ENCODE assay signal across 8 cellular contexts in genomic region chr1:150187560-150187931, GRCh38. TPM values are rescaled to one million over a fixed set of nuclear protein-coding genes. Genes with fewer than 3 reads are reported as not detected.
DNase-seq lines count a peak whose midpoint lies in the region; ATAC-seq and TF ChIP-seq lines count a peak whose summit lies in the region.
"Had no signal": no experiment of that assay in that cellular context is flagged by ENCODE, and none has a peak within 500 bp of the region (broad histone marks: within the 10 kb centered on the region; RNA-seq: fewer than 3 reads in every experiment).

No MANE protein-coding gene starts in this region.

- peak overlapping the region; percentile 41 for H3K27ac Mint-ChIP-seq in activated CD4-positive, alpha-beta memory T cell treated with anti-CD3 and anti-CD28 coated beads, Interleukin-2, amount 10 ng/mL, durations not matched to agents 7 days and 5 days
- H3K27ac Mint-ChIP-seq in immature natural killer cell = peak overlapping the region; percentile 76 to 96 (median 90)
- peak overlapping the region; percentile 24 for H3K27ac Mint-ChIP-seq in stimulated activated effector memory CD8-positive, alpha-beta T cell treated with anti-CD3 and anti-CD28 coated beads, Interleukin-12 subunit alpha, Interleukin-12 subunit beta, amount 100 ng/mL, for 72 hours

- H2BK20ac ChIP-seq in IMR-90 (ENCODE audit: low read depth, low read length) = peak overlapping the region; percentile 65; the same call in 1 of the 2 replicates

- H4K20me1 ChIP-seq in IMR-90 (ENCODE audit: insufficient read depth, low read length) = no peaks in the 10 kb centered on the region

- BruUV-seq in IMR-90 (replicated peaks; lab: Mats Ljungman, UMichigan) = no TSS peak

- H3K36me3 Mint-ChIP-seq in activated CD4-positive, alpha-beta memory T cell treated with anti-CD3 and anti-CD28 coated beads, Interleukin-2, amount 10 ng/mL, durations not matched to agents 7 days and 5 days (ENCODE audit: low read depth) = no peaks in the 10 kb centered on the region
- no peaks in the 10 kb centered on the region for H3K36me3 Mint-ChIP-seq in immature natural killer cell
- H3K36me3 Mint-ChIP-seq in stimulated activated effector memory CD8-positive, alpha-beta T cell treated with anti-CD3 and anti-CD28 coated beads, Interleukin-12 subunit alpha, Interleukin-12 subunit beta, amount 100 ng/mL, for 72 hours = no peaks in the 10 kb centered on the region

- peak overlapping the region; percentile 50 for H2BK120ac ChIP-seq in IMR-90 (ENCODE audit: low read depth, low read length)

- no peak overlapping the region for H3K27ac ChIP-seq in IMR-90 (ENCODE audit: insufficient read depth, low read length)

- peak overlapping the region; percentile 73 for H2AFZ ChIP-seq in IMR-90 (replicated peaks; ENCODE audit: low read length, poor library complexity)

- no peaks in the 10 kb centered on the region for H3K9me3 Mint-ChIP-seq in activated CD4-positive, alpha-beta memory T cell treated with anti-CD3 and anti-CD28 coated beads, Interleukin-2, amount 10 ng/mL, durations not matched to agents 7 days and 5 days
- H3K9me3 Mint-ChIP-seq in immature natural killer cell = no peaks in the 10 kb centered on the region
- no peaks in the 10 kb centered on the region for H3K9me3 Mint-ChIP-seq in stimulated activated effector memory CD8-positive, alpha-beta T cell treated with anti-CD3 and anti-CD28 coated beads, Interleukin-12 subunit alpha, Interleukin-12 subunit beta, amount 100 ng/mL, for 72 hours

- H3K36me3 ChIP-seq in IMR-90 (ENCODE audit: control insufficient read depth, insufficient read depth, low read length) = no peaks in the 10 kb centered on the region

- intact Hi-C loops in IMR-90 (cut with micrococcal nuclease) = loop anchor here (1.0 kb wide), 1 partner anchor 225 kb away; no protein-coding TSS in a partner anchor

- H2AK9ac ChIP-seq in IMR-90 (replicated peaks; ENCODE audit: low read depth, low read length, poor library complexity) = no peak overlapping the region

- no peak overlapping the region for H4K5ac ChIP-seq in IMR-90 (ENCODE audit: low read depth, low read length)

- no peaks in the 10 kb centered on the region for H3K9me1 ChIP-seq in IMR-90 (ENCODE audit: insufficient read depth, low read length)

- H3K9me3 ChIP-seq in IMR-90 (ENCODE audit: control insufficient read depth, insufficient read depth, low read length) = no peaks in the 10 kb centered on the region

- H3K27me3 ChIP-seq in IMR-90 (ENCODE audit: control insufficient read depth, insufficient read depth, low read length) = no peaks in the 10 kb centered on the region

- H3K4me2 ChIP-seq in IMR-90 (ENCODE audit: low read depth, low read length) = no peak overlapping the region

- no peak overlapping the region for H3K56ac ChIP-seq in IMR-90 (ENCODE audit: extremely low read depth, insufficient read depth, low read length)

- no peak overlapping the region for H3K18ac ChIP-seq in IMR-90 (ENCODE audit: low read depth, low read length)

- H3K4me1 Mint-ChIP-seq in activated CD4-positive, alpha-beta memory T cell treated with anti-CD3 and anti-CD28 coated beads, Interleukin-2, amount 10 ng/mL, durations not matched to agents 7 days and 5 days = peaks cover 18% of the 10 kb centered on the region
- H3K4me1 Mint-ChIP-seq in immature natural killer cell = peaks cover 17 to 20% of the 10 kb centered on the region in 2 donors
- peaks cover 9% of the 10 kb centered on the region for H3K4me1 Mint-ChIP-seq in stimulated activated effector memory CD8-positive, alpha-beta T cell treated with anti-CD3 and anti-CD28 coated beads, Interleukin-12 subunit alpha, Interleukin-12 subunit beta, amount 100 ng/mL, for 72 hours

- peak overlapping the region; percentile 36; the same call in 1 of the 2 replicates for H3K4ac ChIP-seq in IMR-90 (ENCODE audit: low read depth, low read length)

- CTCF ChIA-PET in IMR-90 (lab: Yijun Ruan, JAX) = interaction anchor here (0.6 to 1.6 kb wide), 15 partner anchors 9 to 300 kb away, joined by 3 to 13 read pairs (median 4); partner anchors contain the start of gene VPS45
- CTCF ChIA-PET in activated CD4-positive, alpha-beta memory T cell treated with anti-CD3 and anti-CD28 coated beads, Interleukin-2, amount 10 ng/mL, durations not matched to agents 7 days and 5 days (lab: Charles Lee) = interaction anchor here (0.6 to 4.0 kb wide), 51 partner anchors 11 to 344 kb away, joined by 3 to 120 read pairs (median 6); partner anchors contain the start of genes BOLA1, OTUD7B, PLEKHO1 and VPS45

- dilution Hi-C loops in IMR-90 (cut with HindIII; ENCODE audit: low sequenced_read_pairs, unreplicated experiment) = no loop called here

- DNase-seq in IMR-90 (no peak), immature natural killer cell (no peak), NCI-H1436 treated with DMSO at 0.1 percent for 48 hours (lab: John Stamatoyannopoulos, UW) (no peak)
- no peak for DNase-seq in activated CD4-positive, alpha-beta memory T cell treated with anti-CD3 and anti-CD28 coated beads, Interleukin-2, amount 10 ng/mL, durations not matched to agents 7 days and 5 days
- no peak for DNase-seq in stimulated activated effector memory CD8-positive, alpha-beta T cell treated with anti-CD3 and anti-CD28 coated beads, Interleukin-12 subunit alpha, Interleukin-12 subunit beta, amount 100 ng/mL, for 72 hours (ENCODE audit: low spot score in 2 of 2)
- no peak for DNase-seq in activated CD8-positive, alpha-beta memory T cell treated with anti-CD3 and anti-CD28 coated beads, Interleukin-2, amount 50 U/mL, for 4 hours
- no peak for DNase-seq in stimulated activated CD8-positive, alpha-beta memory T cell treated with anti-CD3 and anti-CD28 coated beads, Interleukin-4, amount 100 ng/mL, for 48 hours
- DNase-seq: occipital lobe had no signal

- H3K9ac ChIP-seq in IMR-90 (ENCODE audit: low read depth, low read length) = no peak overlapping the region

- TF ChIP-seq CTCF in IMR-90 (conservative IDR thresholded peaks at IDR 0.05; ENCODE audit: low read depth, low read length) = no peak

- H4K91ac ChIP-seq in IMR-90 (ENCODE audit: insufficient read depth, low read depth, low read length) = peak overlapping the region; percentile 56; the same call in 1 of the 2 replicates

- no peak overlapping the region for H3K23ac ChIP-seq in IMR-90 (ENCODE audit: low read depth, low read length)

- peak overlapping the region; percentile 21 to 78; a peak in 3 of 4 replicates for H4K8ac ChIP-seq in IMR-90 (ENCODE audit: low read depth in 2 of 2, low read length in 2 of 2)

- H3K79me1 ChIP-seq in IMR-90 (ENCODE audit: low read depth in 1 of 2, low read length in 2 of 2) = peaks cover 0 to 3% of the 10 kb centered on the region in 2 experiments; a peak in 1 of 4 replicates

- POLR2A ChIA-PET in IMR-90 (lab: Charles Lee; ENCODE audit: unreplicated experiment) = interaction anchor here (1.7 kb wide), 1 partner anchor 300 kb away, joined by 9 read pairs; a partner anchor contains a TSS
- POLR2A ChIA-PET in activated CD4-positive, alpha-beta memory T cell treated with anti-CD3 and anti-CD28 coated beads, Interleukin-2, amount 10 ng/mL, durations not matched to agents 7 days and 5 days (lab: Charles Lee) = interaction anchor here (0.7 to 2.9 kb wide), 17 partner anchors 22 to 344 kb away, joined by 3 to 52 read pairs (median 5); partner anchors contain the start of genes ANP32E, OTUD7B and VPS45

- H3K4me3 Mint-ChIP-seq in activated CD4-positive, alpha-beta memory T cell treated with anti-CD3 and anti-CD28 coated beads, Interleukin-2, amount 10 ng/mL, durations not matched to agents 7 days and 5 days = no peak overlapping the region
- peak overlapping the region in 3 of 5 donors; percentile 49 to 78 (median 61) for H3K4me3 Mint-ChIP-seq in immature natural killer cell
- H3K4me3 Mint-ChIP-seq in stimulated activated effector memory CD8-positive, alpha-beta T cell treated with anti-CD3 and anti-CD28 coated beads, Interleukin-12 subunit alpha, Interleukin-12 subunit beta, amount 100 ng/mL, for 72 hours = peak overlapping the region; percentile 55

- H3K14ac ChIP-seq in IMR-90 (replicated peaks; ENCODE audit: low read depth, low read length) = no peak overlapping the region; the same call in 1 of the 2 replicates

- no peak for TF ChIP-seq RAD21 in IMR-90 (IDR thresholded peaks at IDR 0.05; ENCODE audit: low read length)

- no peak; the same call in 1 of the 2 replicates for ATAC-seq in IMR-90 (ENCODE audit: low read depth)
- ATAC-seq in stimulated activated effector memory CD8-positive, alpha-beta T cell treated with anti-CD3 and anti-CD28 coated beads, Interleukin-12 subunit alpha, Interleukin-12 subunit beta, amount 100 ng/mL, for 72 hours = peak; percentile 50

- H2AK5ac ChIP-seq in IMR-90 (ENCODE audit: low read depth, low read length) = peak overlapping the region; percentile 91; the same call in 1 of the 2 replicates

- H3K27me3 Mint-ChIP-seq in activated CD4-positive, alpha-beta memory T cell treated with anti-CD3 and anti-CD28 coated beads, Interleukin-2, amount 10 ng/mL, durations not matched to agents 7 days and 5 days = no peaks in the 10 kb centered on the region
- H3K27me3 Mint-ChIP-seq in immature natural killer cell (ENCODE audit: low read depth in 3 of 3) = peaks cover 6 to 12% (median 7%) of the 10 kb centered on the region in 3 donors

- H2BK15ac ChIP-seq in IMR-90 (ENCODE audit: low read depth, low read length) = peak overlapping the region; percentile 74; the same call in 2 of the 3 replicates

- peaks cover 4% of the 10 kb centered on the region for H3K4me1 ChIP-seq in IMR-90 (ENCODE audit: control insufficient read depth, insufficient read depth, low read length)

- in situ Hi-C loops in IMR-90 (cut with MboI; ENCODE audit: low sequenced_read_pairs) = no loop called here

- no peak overlapping the region for H3K4me3 ChIP-seq in IMR-90 (ENCODE audit: insufficient read depth, low read depth, low read length)

- WGBS in IMR-90 (ENCODE audit: extremely low coverage in 2 of 2, insufficient read length in 1 of 2), 2 experiments = no CpG with 5 or more reads among the region's 3 CpGs

- H2BK5ac ChIP-seq in IMR-90 (ENCODE audit: low read depth, low read length, poor library complexity, severe bottlenecking) = no peak overlapping the region

- TF ChIP-seq POLR2A in IMR-90 (IDR thresholded peaks at IDR 0.05; ENCODE audit: low read depth, low read length) = no peak

RNA-seq across cellular contexts. Expression of gene PLEKHO1, which starts 37.8 kb away (rescaled TPM):
- total RNA-seq in IMR-90 (2012; rRNA removed) = 51.4 and 53.3 TPM in 2 replicates
- polyA plus RNA-seq in IMR-90 (2012; rRNA removed) (50.4 and 56.0 TPM in 2 replicates), immature natural killer cell (10 to 100 TPM; 20.6 to 32.5 (median 22.2) TPM)
- 53.4 and 59.2 TPM in 2 replicates for polyA plus RNA-seq in IMR-90 (2012; cell fraction: cytosol; rRNA removed)
- polyA plus RNA-seq in IMR-90 (2012; cell fraction: nucleus; rRNA removed; ENCODE audit: low replicate concordance) = 71.0 and 87.7 TPM in 2 replicates
- total RNA-seq in activated CD4-positive, alpha-beta memory T cell treated with anti-CD3 and anti-CD28 coated beads, Interleukin-2, amount 10 ng/mL, durations not matched to agents 7 days and 5 days = 10 to 100 TPM; 89.8 to 92.9 TPM

RNA-seq across cellular contexts. Expression of gene ANP32E, which starts 48.4 kb away (rescaled TPM):
- 5.9 and 30.0 TPM in 2 replicates for total RNA-seq in IMR-90 (2012; rRNA removed)
- polyA plus RNA-seq in IMR-90 (2012; rRNA removed) (11.9 and 18.4 TPM in 2 replicates), immature natural killer cell (10 to 100 TPM; 48.5 to 56.0 (median 54.6) TPM)
- polyA plus RNA-seq in IMR-90 (2012; cell fraction: cytosol; rRNA removed) = 0.91 and 1.6 TPM in 2 replicates
- 0.23 and 1.6 TPM in 2 replicates for polyA plus RNA-seq in IMR-90 (2012; cell fraction: nucleus; rRNA removed; ENCODE audit: low replicate concordance)
- total RNA-seq in activated CD4-positive, alpha-beta memory T cell treated with anti-CD3 and anti-CD28 coated beads, Interleukin-2, amount 10 ng/mL, durations not matched to agents 7 days and 5 days = 100 to 1,000 TPM; 185 TPM

Comparison
In these comparisons a context has a peak if more than half of its experiments do, and no peak if none do; other contexts are left out.
1. H3K27ac Mint-ChIP-seq: peak in every context shown above with its lines; median percentile 90 in immature natural killer cell; 41 in activated CD4-positive, alpha-beta memory T cell treated with anti-CD3 and anti-CD28 coated beads, Interleukin-2, amount 10 ng/mL, durations not matched to agents 7 days and 5 days; 24 in stimulated activated effector memory CD8-positive, alpha-beta T cell treated with anti-CD3 and anti-CD28 coated beads, Interleukin-12 subunit alpha, Interleukin-12 subunit beta, amount 100 ng/mL, for 72 hours.